In genomic region chrX:120468825-120469525, GRCh38 we compare ENCODE assay signal across 9 cellular contexts. TPM values are rescaled to one million over a fixed set of nuclear protein-coding genes. Genes with fewer than 3 reads are reported as not detected.
DNase-seq lines count a peak whose midpoint lies in the region; ATAC-seq, FAIRE-seq and TF ChIP-seq lines count a peak whose summit lies in the region.
"Had no signal": no experiment of that assay in that cellular context is flagged by ENCODE, and none has a peak within 500 bp of the region (broad histone marks: within the 10 kb centered on the region; RNA-seq: fewer than 3 reads in every experiment).

Gene LAMP2, minus strand, starts transcription at chrX:120469296. Its CDS starts 127 bp downstream, at chrX:120469169.

- H3K4me3 ChIP-seq in kidney (ENCODE audit: low read length in 2 of 2) = peak within 1 kb of the TSS; percentile 84 to 89

- ATAC-seq in HG03439 (IDR thresholded peaks at IDR 0.05; ENCODE audit: unreplicated experiment) = peak; percentile 98

- peak within 1 kb of the TSS; percentile 93 to 94 for H3K27ac ChIP-seq in kidney (ENCODE audit: low read depth in 2 of 2, low read length in 2 of 2)

- DNase-seq in Ammon's horn (ENCODE audit: low spot score) = peak; percentile 94
- DNase-seq in GM19238 (ENCODE audit: insufficient read length, low spot score) = peak; percentile 41
- peak; percentile 78 for DNase-seq in NCI-H510A (lab: John Stamatoyannopoulos, UW)
- peak; percentile 62 for DNase-seq in activated CD4-positive, alpha-beta T cell treated with anti-CD3 and anti-CD28 coated beads for 1 hour
- peak; percentile 32 to 66 for DNase-seq in cerebellar nuclear complex (lab: John Stamatoyannopoulos, UW)
- DNase-seq in kidney = peak; percentile 95
- peak; percentile 56 to 66 for DNase-seq in stimulated activated CD4-positive, alpha-beta T cell treated with anti-CD3 and anti-CD28 coated beads, Interleukin-15, amount 100 ng/mL, for 1 hour (ENCODE audit: low read depth in 1 of 2, low spot score in 1 of 2)

- no peaks in the 10 kb centered on the region for H3K9me3 ChIP-seq in kidney (ENCODE audit: control insufficient read depth in 1 of 2, low read length in 2 of 2)

- FAIRE-seq in kidney (lab: Jason Lieb, UNC) = peak; percentile 50
- FAIRE-seq: endometrium had no signal

- H3K9ac ChIP-seq in kidney (ENCODE audit: low read length in 2 of 2) = peak within 1 kb of the TSS; percentile 81 to 87

- no peak for TF ChIP-seq CTCF in kidney (IDR thresholded peaks at IDR 0.05; ENCODE audit: borderline replicate concordance, extremely low read depth, insufficient read depth)

- H3K36me3 ChIP-seq in kidney (ENCODE audit: control insufficient read depth in 1 of 2, insufficient read depth in 2 of 2, low read length in 2 of 2) = no peaks in the 10 kb centered on the region

- intact Hi-C loops in kidney (cut with DNase I) = no loop called here

- H3K4me1 ChIP-seq in kidney (ENCODE audit: control insufficient read depth in 1 of 2, insufficient read depth in 1 of 2, low read depth in 1 of 2, low read length in 2 of 2) = peaks cover 0 to 3% of the 10 kb centered on the region in 2 donors

RNA-seq across cellular contexts. Expression of gene LAMP2, which starts in this region (rescaled TPM):
- 145 TPM for total RNA-seq in kidney
- polyA plus RNA-seq in kidney (ENCODE audit: insufficient read depth, low read depth, low replicate concordance) = 91.2 TPM

Comparison
In these comparisons a context has a peak if more than half of its experiments do, and no peak if none do; other contexts are left out.
1. Peak in every context shown above with its lines: DNase-seq, ATAC-seq, H3K4me3 ChIP-seq and H3K27ac ChIP-seq.
2. DNase-seq: peak in every context shown above with its lines; median percentile 95 in kidney; 94 in Ammon's horn; 78 in NCI-H510A; 62 in activated CD4-positive, alpha-beta T cell treated with anti-CD3 and anti-CD28 coated beads for 1 hour; 61 in stimulated activated CD4-positive, alpha-beta T cell treated with anti-CD3 and anti-CD28 coated beads, Interleukin-15, amount 100 ng/mL, for 1 hour; 49 in cerebellar nuclear complex; 41 in GM19238.